ENCODE assay signal across 12 cellular contexts in the genomic region with DNA sequence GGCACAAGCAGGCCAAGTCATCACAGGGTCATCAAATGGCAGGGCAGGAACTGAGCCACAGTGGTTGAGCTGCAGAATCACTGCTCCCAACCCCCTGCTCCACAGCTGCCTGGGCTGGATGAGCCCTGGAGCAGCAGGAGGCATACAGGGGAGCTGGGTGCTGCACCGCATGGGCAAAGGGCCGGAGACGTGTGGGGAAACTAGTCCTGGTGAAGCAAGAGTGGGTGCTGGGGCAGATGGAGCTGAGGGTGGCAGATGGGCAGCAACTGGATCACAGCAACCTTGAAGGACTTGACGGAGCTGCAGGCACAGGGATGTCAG.
"Had no signal": no experiment of that assay in that cellular context is flagged by ENCODE, and none has a peak within 500 bp of the region (broad histone marks: within the 10 kb centered on the region; RNA-seq: fewer than 3 reads in every experiment).

No MANE protein-coding gene starts in this region.

- H3K4me3 Mint-ChIP-seq: activated CD8-positive, alpha-beta T cell treated with anti-CD3 and anti-CD28 coated beads for 36 hours; activated naive CD4-positive, alpha-beta T cell treated with anti-CD3 and anti-CD28 coated beads, Interleukin-2, amount 10 ng/mL, durations not matched to agents 7 days and 5 days; effector memory CD8-positive, alpha-beta T cell; T-helper 2 cell treated with Interferon-gamma antibody and Interleukin-4, amounts not matched to agents 5 μg/mL and 100 μg/mL, for 36 hours had no signal

- H3K27ac Mint-ChIP-seq: activated CD8-positive, alpha-beta T cell treated with anti-CD3 and anti-CD28 coated beads for 36 hours; activated naive CD4-positive, alpha-beta T cell treated with anti-CD3 and anti-CD28 coated beads, Interleukin-2, amount 10 ng/mL, durations not matched to agents 7 days and 5 days; activated T-helper 2 cell treated with anti-CD3 and anti-CD28 coated beads, Interferon-gamma antibody, Interleukin-2, Interleukin-4, amounts not matched to agents 10 μg/mL and 5 μg/mL and 100 μg/mL, durations not matched to agents 14 hours and 24 hours and 36 hours; T-helper 2 cell treated with Interferon-gamma antibody and Interleukin-4, amounts not matched to agents 5 μg/mL and 100 μg/mL, for 36 hours had no signal

- DNase-seq: activated CD4-positive, CD25-positive, alpha-beta regulatory T cell treated with anti-CD3 and anti-CD28 coated beads, Interleukin-2, amount 50 U/mL, for 72 hours; activated CD8-positive, alpha-beta T cell treated with anti-CD3 and anti-CD28 coated beads for 36 hours; activated naive CD4-positive, alpha-beta T cell treated with anti-CD3 and anti-CD28 coated beads, Interleukin-2, amount 10 ng/mL, durations not matched to agents 7 days and 5 days; central memory CD4-positive, alpha-beta T cell; effector memory CD8-positive, alpha-beta T cell; hippocampal formation; retina; stimulated activated CD4-positive, alpha-beta T cell treated with anti-CD3 and anti-CD28 coated beads, Interleukin-4, amount 100 ng/mL, for 4 hours; tibial artery; uterus had no signal

- ATAC-seq: activated CD8-positive, alpha-beta T cell treated with anti-CD3 and anti-CD28 coated beads for 36 hours; effector memory CD8-positive, alpha-beta T cell had no signal

- H3K9me3 Mint-ChIP-seq: activated CD8-positive, alpha-beta T cell treated with anti-CD3 and anti-CD28 coated beads for 36 hours; activated naive CD4-positive, alpha-beta T cell treated with anti-CD3 and anti-CD28 coated beads, Interleukin-2, amount 10 ng/mL, durations not matched to agents 7 days and 5 days; activated T-helper 2 cell treated with anti-CD3 and anti-CD28 coated beads, Interferon-gamma antibody, Interleukin-2, Interleukin-4, amounts not matched to agents 10 μg/mL and 5 μg/mL and 100 μg/mL, durations not matched to agents 14 hours and 24 hours and 36 hours; effector memory CD8-positive, alpha-beta T cell; T-helper 2 cell treated with Interferon-gamma antibody and Interleukin-4, amounts not matched to agents 5 μg/mL and 100 μg/mL, for 36 hours had no signal

- H3K36me3 Mint-ChIP-seq: activated naive CD4-positive, alpha-beta T cell treated with anti-CD3 and anti-CD28 coated beads, Interleukin-2, amount 10 ng/mL, durations not matched to agents 7 days and 5 days had no signal
